In the genomic region with DNA sequence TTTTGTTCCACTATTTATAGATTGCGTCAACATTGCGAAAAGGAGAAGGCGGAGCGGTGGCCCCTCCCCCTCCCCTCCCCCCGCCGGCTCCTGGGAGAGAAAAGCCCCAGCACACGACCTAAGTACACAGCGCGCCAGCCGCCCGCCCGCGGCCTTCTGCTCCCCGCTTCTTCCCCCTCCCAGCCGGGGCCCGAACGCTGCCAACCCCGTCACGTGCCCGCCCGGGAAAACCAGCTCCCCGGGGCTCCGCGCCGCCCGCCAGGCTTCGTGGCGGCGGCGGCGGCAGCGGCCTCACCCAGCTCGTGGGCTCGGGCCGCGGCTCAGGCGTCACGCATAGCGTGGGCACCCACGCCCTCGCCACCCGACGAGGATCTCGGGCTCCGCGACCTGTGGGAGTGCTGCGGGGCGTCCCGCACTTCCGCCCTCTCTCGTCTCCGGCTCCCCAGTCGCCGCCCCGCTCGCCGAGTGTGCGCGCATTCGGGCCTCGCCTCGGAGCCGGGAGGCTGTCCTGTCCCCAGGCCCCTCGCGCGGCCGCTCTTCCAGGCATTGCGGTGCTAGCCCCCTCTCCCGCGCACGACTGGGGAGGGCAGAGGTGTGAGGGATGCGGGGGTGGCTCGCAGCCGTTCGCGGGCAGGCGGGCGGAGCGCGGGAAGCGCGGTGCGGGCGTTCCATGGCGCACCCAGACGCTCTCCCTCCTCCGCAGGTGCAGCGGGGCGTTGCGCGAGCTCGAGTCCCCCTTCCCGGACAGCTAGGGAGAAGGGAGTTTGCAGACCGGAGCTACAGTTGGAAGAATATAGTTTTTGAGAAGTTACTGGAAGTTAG, we compare ENCODE assay signal across 8 cellular contexts.
DNase-seq lines count a peak whose midpoint lies in the region; ATAC-seq and TF ChIP-seq lines count a peak whose summit lies in the region.

No MANE protein-coding gene starts in this region.

- TF ChIP-seq CTCF in HFFc6 (IDR thresholded peaks at IDR 0.05) (no peak), progenitor cell of endocrine pancreas (IDR thresholded peaks at IDR 0.05; ENCODE audit: unreplicated experiment) (no peak)

- DNase-seq in COLO829 (ENCODE audit: low spot score), result peak; percentile 69
- peak; percentile 26 for DNase-seq in HFFc6
- DNase-seq in NCI-H2029 treated with DMSO at 0.1 percent for 48 hours (lab: John Stamatoyannopoulos, UW), result peak; percentile 33
- peak; percentile 78 to 89 (median 86) for DNase-seq in T-helper 2 cell
- DNase-seq in anterior cingulate cortex (lab: John Stamatoyannopoulos, UW), result peak; percentile 18 to 96 (median 89)
- peak; percentile 96 for DNase-seq in left ventricle myocardium superior
- DNase-seq in progenitor cell of endocrine pancreas (ENCODE audit: low spot score, unreplicated experiment), result peak; percentile 78
- peak; percentile 95 for DNase-seq in ureter (ENCODE audit: low spot score)

- H3K27me3 Mint-ChIP-seq in HFFc6 (ENCODE audit: insufficient read depth) (peaks cover 37% of the 10 kb centered on the region), progenitor cell of endocrine pancreas (peaks cover 60% of the 10 kb centered on the region)

- H3K9me3 Mint-ChIP-seq in HFFc6 (peaks cover 5% of the 10 kb centered on the region; the same call in 1 of the 2 replicates), progenitor cell of endocrine pancreas (ENCODE audit: low read depth) (no peaks in the 10 kb centered on the region)

- H3K4me1 Mint-ChIP-seq in HFFc6 (ENCODE audit: low read depth) (peaks cover 43% of the 10 kb centered on the region), progenitor cell of endocrine pancreas (ENCODE audit: low read depth) (peaks cover 34% of the 10 kb centered on the region)

- intact Hi-C loops in left ventricle myocardium superior (cut with micrococcal nuclease), result no loop called here

- H3K4me3 Mint-ChIP-seq in HFFc6 (peak overlapping the region; percentile 85), progenitor cell of endocrine pancreas (ENCODE audit: low read depth) (peak overlapping the region; percentile 87)

- peak; percentile 63 for ATAC-seq in left ventricle myocardium superior

- peak overlapping the region; percentile 59; the same call in 1 of the 2 replicates for H3K27ac Mint-ChIP-seq in HFFc6
- peak overlapping the region; percentile 57 for H3K27ac Mint-ChIP-seq in progenitor cell of endocrine pancreas

- H3K36me3 Mint-ChIP-seq in HFFc6 (ENCODE audit: low read depth) (peaks cover 11% of the 10 kb centered on the region; the same call in 1 of the 2 replicates), progenitor cell of endocrine pancreas (ENCODE audit: insufficient read depth) (peaks cover 2% of the 10 kb centered on the region)

Comparison
In these comparisons a context has a peak if more than half of its experiments do, and no peak if none do; other contexts are left out.
1. Peak in every context shown above with its lines: DNase-seq and ATAC-seq.
2. DNase-seq: peak in every context shown above with its lines; median percentile 96 in left ventricle myocardium superior; 95 in ureter; 89 in anterior cingulate cortex; 86 in T-helper 2 cell; 78 in progenitor cell of endocrine pancreas; 69 in COLO829; 33 in NCI-H2029 treated with DMSO at 0.1 percent for 48 hours; 26 in HFFc6.